ENCODE assay signal across 12 cellular contexts in genomic region chr9:127987103-127987614, GRCh38. TPM values are rescaled to one million over a fixed set of nuclear protein-coding genes. Genes with fewer than 3 reads are reported as not detected.
A peak's percentile ranks its signal among the peaks of the same experiment; 100 is the strongest.
DNase-seq lines count a peak whose midpoint lies in the region; ATAC-seq, FAIRE-seq and TF ChIP-seq lines count a peak whose summit lies in the region.
"Had no signal": no experiment of that assay in that cellular context is flagged by ENCODE, and none has a peak within 500 bp of the region (broad histone marks: within the 10 kb centered on the region; RNA-seq: fewer than 3 reads in every experiment).

No MANE protein-coding gene starts in this region.

- 52 to 78% (median 56%) methylated on average over 9 of the region's 9 CpGs for WGBS in small intestine, 3 donors

- no peaks in the 10 kb centered on the region for H3K36me3 ChIP-seq in Panc1 (ENCODE audit: control insufficient read depth, insufficient read depth, low read length)
- no peaks in the 10 kb centered on the region for H3K36me3 ChIP-seq in small intestine (ENCODE audit: control insufficient read depth in 2 of 2, insufficient read depth in 2 of 2, low read length in 2 of 2)
- H3K36me3 ChIP-seq: lower lobe of right lung, tibial artery had no signal

- no peaks in the 10 kb centered on the region for H3K36me3 Mint-ChIP-seq in activated T-helper 2 cell treated with anti-CD3 and anti-CD28 coated beads, Interferon-gamma antibody, Interleukin-2, Interleukin-4, amounts not matched to agents 10 μg/mL and 5 μg/mL and 100 μg/mL, durations not matched to agents 14 hours and 24 hours and 36 hours (ENCODE audit: low read depth)
- H3K36me3 Mint-ChIP-seq: activated naive CD4-positive, alpha-beta T cell treated with anti-CD3 and anti-CD28 coated beads, Interleukin-2, amount 10 ng/mL, durations not matched to agents 7 days and 5 days had no signal

- H3K4me1 Mint-ChIP-seq in activated T-helper 2 cell treated with anti-CD3 and anti-CD28 coated beads, Interferon-gamma antibody, Interleukin-2, Interleukin-4, amounts not matched to agents 10 μg/mL and 5 μg/mL and 100 μg/mL, durations not matched to agents 14 hours and 24 hours and 36 hours (ENCODE audit: low read depth): peaks cover 28% of the 10 kb centered on the region

- peaks cover 44% of the 10 kb centered on the region for H3K4me1 ChIP-seq in Panc1 (ENCODE audit: control insufficient read depth, insufficient read depth, low read length)
- H3K4me1 ChIP-seq in small intestine (ENCODE audit: control insufficient read depth in 2 of 2, insufficient read depth in 1 of 2, low read depth in 1 of 2, low read length in 1 of 2): peaks cover 0 to 11% of the 10 kb centered on the region in 2 donors
- H3K4me1 ChIP-seq: lower lobe of right lung had no signal

- no TSS peak for BruUV-seq in Panc1 (replicated peaks; lab: Mats Ljungman, UMichigan)

- H3K4me3 Mint-ChIP-seq in activated T-helper 2 cell treated with anti-CD3 and anti-CD28 coated beads, Interferon-gamma antibody, Interleukin-2, Interleukin-4, amounts not matched to agents 10 μg/mL and 5 μg/mL and 100 μg/mL, durations not matched to agents 14 hours and 24 hours and 36 hours (ENCODE audit: low read depth): no peak overlapping the region
- H3K4me3 Mint-ChIP-seq: activated naive CD4-positive, alpha-beta T cell treated with anti-CD3 and anti-CD28 coated beads, Interleukin-2, amount 10 ng/mL, durations not matched to agents 7 days and 5 days had no signal

- in situ Hi-C loops in Panc1 (cut with HindIII; ENCODE audit: low pct_unique_long_range_greater_than_20kb, low sequenced_read_pairs): no loop called here

- no peaks in the 10 kb centered on the region for H3K27me3 ChIP-seq in Panc1 (ENCODE audit: control insufficient read depth, insufficient read depth, low read length)
- no peaks in the 10 kb centered on the region for H3K27me3 ChIP-seq in small intestine (ENCODE audit: control insufficient read depth in 2 of 2, insufficient read depth in 2 of 2, low read length in 2 of 2)
- H3K27me3 ChIP-seq: tibial artery had no signal

- ATAC-seq in GM18867 (IDR thresholded peaks at IDR 0.05; ENCODE audit: unreplicated experiment): peak; percentile 33
- ATAC-seq in Panc1: peak; percentile 91
- no peak for ATAC-seq in stimulated activated naive CD8-positive, alpha-beta T cell treated with anti-CD3 and anti-CD28 coated beads, Interleukin-15, Interleukin-2, amounts not matched to agents 100 U/mL and 50 U/mL, for 24 hours
- ATAC-seq in GM18520 (IDR thresholded peaks at IDR 0.05; ENCODE audit: unreplicated experiment): no peak
- ATAC-seq: lower lobe of right lung had no signal

- POLR2A ChIA-PET in Panc1 (lab: Charles Lee): interaction anchor here (0.6 kb wide), 1 partner anchor 521 kb away, joined by 3 read pairs; no protein-coding TSS in a partner anchor

- H3K27me3 Mint-ChIP-seq in activated T-helper 2 cell treated with anti-CD3 and anti-CD28 coated beads, Interferon-gamma antibody, Interleukin-2, Interleukin-4, amounts not matched to agents 10 μg/mL and 5 μg/mL and 100 μg/mL, durations not matched to agents 14 hours and 24 hours and 36 hours (ENCODE audit: low read depth): no peaks in the 10 kb centered on the region
- H3K27me3 Mint-ChIP-seq: activated naive CD4-positive, alpha-beta T cell treated with anti-CD3 and anti-CD28 coated beads, Interleukin-2, amount 10 ng/mL, durations not matched to agents 7 days and 5 days had no signal

- CTCF ChIA-PET in Panc1 (lab: Charles Lee): no interaction called here

- H3K9me3 ChIP-seq in Panc1 (ENCODE audit: control insufficient read depth, insufficient read depth, low read depth, low read length) (no peaks in the 10 kb centered on the region), small intestine (ENCODE audit: control insufficient read depth, low read depth) (no peaks in the 10 kb centered on the region)
- H3K9me3 ChIP-seq: lower lobe of right lung, tibial artery had no signal

- H3K4me3 ChIP-seq in Panc1 (ENCODE audit: low read depth in 2 of 2, low read length in 2 of 2) (no peak overlapping the region), fibroblast of mammary gland (ENCODE audit: control insufficient read depth, low read depth, low read length) (no peak overlapping the region), small intestine (ENCODE audit: low read depth in 1 of 2, low read length in 2 of 2) (no peak overlapping the region)
- H3K4me3 ChIP-seq: lower lobe of right lung, tibial artery had no signal

- DNase-seq in Panc1 (ENCODE audit: low read depth, low spot score) (peak; percentile 96), fibroblast of mammary gland (ENCODE audit: low read depth) (peak; percentile 67), small intestine (peak; percentile 84), NK-92 (lab: John Stamatoyannopoulos, UW; ENCODE audit: unreplicated experiment) (no peak)
- DNase-seq in activated T-helper 2 cell treated with anti-CD3 and anti-CD28 coated beads, Interferon-gamma antibody, Interleukin-2, Interleukin-4, amounts not matched to agents 10 μg/mL and 5 μg/mL and 100 μg/mL, durations not matched to agents 14 hours and 24 hours and 36 hours (ENCODE audit: low spot score): no peak
- no peak for DNase-seq in stimulated activated naive CD8-positive, alpha-beta T cell treated with anti-CD3 and anti-CD28 coated beads, Interleukin-15, Interleukin-2, amounts not matched to agents 100 U/mL and 50 U/mL, for 24 hours
- DNase-seq: activated naive CD4-positive, alpha-beta T cell treated with anti-CD3 and anti-CD28 coated beads, Interleukin-2, amount 10 ng/mL, durations not matched to agents 7 days and 5 days; lower lobe of right lung; NCI-H524 had no signal

- TF ChIP-seq CTCF in Panc1 (IDR thresholded peaks at IDR 0.05): no peak
- TF ChIP-seq CTCF in fibroblast of mammary gland (conservative IDR thresholded peaks at IDR 0.05; ENCODE audit: control insufficient read depth, insufficient read depth, low read depth, low read length): no peak

- H3K27ac ChIP-seq in Panc1 (ENCODE audit: low read length): peak overlapping the region; percentile 96
- peak overlapping the region in 1 of 2 donors; percentile 69 for H3K27ac ChIP-seq in small intestine (ENCODE audit: low read depth in 1 of 2, low read length in 1 of 2)
- H3K27ac ChIP-seq: lower lobe of right lung, tibial artery had no signal

- no peak overlapping the region for H3K27ac Mint-ChIP-seq in activated T-helper 2 cell treated with anti-CD3 and anti-CD28 coated beads, Interferon-gamma antibody, Interleukin-2, Interleukin-4, amounts not matched to agents 10 μg/mL and 5 μg/mL and 100 μg/mL, durations not matched to agents 14 hours and 24 hours and 36 hours
- H3K27ac Mint-ChIP-seq: activated naive CD4-positive, alpha-beta T cell treated with anti-CD3 and anti-CD28 coated beads, Interleukin-2, amount 10 ng/mL, durations not matched to agents 7 days and 5 days had no signal

- no peaks in the 10 kb centered on the region for H3K9me3 Mint-ChIP-seq in activated T-helper 2 cell treated with anti-CD3 and anti-CD28 coated beads, Interferon-gamma antibody, Interleukin-2, Interleukin-4, amounts not matched to agents 10 μg/mL and 5 μg/mL and 100 μg/mL, durations not matched to agents 14 hours and 24 hours and 36 hours
- H3K9me3 Mint-ChIP-seq: activated naive CD4-positive, alpha-beta T cell treated with anti-CD3 and anti-CD28 coated beads, Interleukin-2, amount 10 ng/mL, durations not matched to agents 7 days and 5 days had no signal

- intact Hi-C loops in Panc1 (cut with micrococcal nuclease; ENCODE audit: unreplicated experiment): no loop called here
- intact Hi-C loops in activated T-helper 2 cell treated with anti-CD3 and anti-CD28 coated beads, Interferon-gamma antibody, Interleukin-2, Interleukin-4, amounts not matched to agents 10 μg/mL and 5 μg/mL and 100 μg/mL, durations not matched to agents 14 hours and 24 hours and 36 hours (cut with micrococcal nuclease): no loop called here

- FAIRE-seq in small intestine (lab: Jason Lieb, UNC): no peak

RNA-seq across cellular contexts. Expression of gene EEIG1, which starts 6.4 kb away (rescaled TPM):
- 361 TPM for total RNA-seq in Panc1 (2021; ENCODE audit: unreplicated experiment)
- polyA plus RNA-seq in Panc1 (2012; ENCODE audit: insufficient read length): 215 TPM
- polyA plus RNA-seq in small intestine: 100 to 1,000 TPM in 1 of 3 donors, 10 to 100 TPM in 2; 43.9 to 123 (median 69.4) TPM
- total RNA-seq in activated T-helper 2 cell treated with anti-CD3 and anti-CD28 coated beads, Interferon-gamma antibody, Interleukin-2, Interleukin-4, amounts not matched to agents 10 μg/mL and 5 μg/mL and 100 μg/mL, durations not matched to agents 14 hours and 24 hours and 36 hours: 43.8 and 53.3 TPM in 2 replicates

RNA-seq across cellular contexts. Expression of gene DPM2, which starts 49.5 kb away (rescaled TPM):
- total RNA-seq in Panc1 (2021; ENCODE audit: unreplicated experiment): 58.7 TPM
- 51.1 TPM for polyA plus RNA-seq in Panc1 (2012; ENCODE audit: insufficient read length)
- polyA plus RNA-seq in small intestine: 10 to 100 TPM; 23.2 to 46.0 (median 37.8) TPM
- 55.7 and 57.4 TPM in 2 replicates for total RNA-seq in activated T-helper 2 cell treated with anti-CD3 and anti-CD28 coated beads, Interferon-gamma antibody, Interleukin-2, Interleukin-4, amounts not matched to agents 10 μg/mL and 5 μg/mL and 100 μg/mL, durations not matched to agents 14 hours and 24 hours and 36 hours

RNA-seq across cellular contexts. Expression of gene PIP5KL1, which starts 56.6 kb away (rescaled TPM):
- 7.8 TPM for total RNA-seq in Panc1 (2021; ENCODE audit: unreplicated experiment)
- 10.9 TPM for polyA plus RNA-seq in Panc1 (2012; ENCODE audit: insufficient read length)
- under 1 TPM in 2 of 3 donors, not detected in 1; 0.60 to 0.81 TPM for polyA plus RNA-seq in small intestine
- total RNA-seq in activated T-helper 2 cell treated with anti-CD3 and anti-CD28 coated beads, Interferon-gamma antibody, Interleukin-2, Interleukin-4, amounts not matched to agents 10 μg/mL and 5 μg/mL and 100 μg/mL, durations not matched to agents 14 hours and 24 hours and 36 hours: 1.4 and 3.4 TPM in 2 replicates

Comparison
In these comparisons a context has a peak if more than half of its experiments do, and no peak if none do; other contexts are left out.
1. ATAC-seq: peak in GM18867 (single experiment) and Panc1 (single experiment); none in stimulated activated naive CD8-positive, alpha-beta T cell treated with anti-CD3 and anti-CD28 coated beads, Interleukin-15, Interleukin-2, amounts not matched to agents 100 U/mL and 50 U/mL, for 24 hours (single experiment) and GM18520 (single experiment).
2. DNase-seq: peak in Panc1 (single experiment), fibroblast of mammary gland (single experiment) and small intestine (single experiment); none in activated T-helper 2 cell treated with anti-CD3 and anti-CD28 coated beads, Interferon-gamma antibody, Interleukin-2, Interleukin-4, amounts not matched to agents 10 μg/mL and 5 μg/mL and 100 μg/mL, durations not matched to agents 14 hours and 24 hours and 36 hours (single experiment), NK-92 (single experiment) and stimulated activated naive CD8-positive, alpha-beta T cell treated with anti-CD3 and anti-CD28 coated beads, Interleukin-15, Interleukin-2, amounts not matched to agents 100 U/mL and 50 U/mL, for 24 hours (single experiment).